In genomic region chr1:44811234-44811633, GRCh38 we compare ENCODE assay signal across 11 cellular contexts. TPM values are rescaled to one million over a fixed set of nuclear protein-coding genes. Genes with fewer than 3 reads are reported as not detected.
DNase-seq lines count a peak whose midpoint lies in the region; ATAC-seq and TF ChIP-seq lines count a peak whose summit lies in the region.
"Had no signal": no experiment of that assay in that cellular context is flagged by ENCODE, and none has a peak within 500 bp of the region (broad histone marks: within the 10 kb centered on the region; RNA-seq: fewer than 3 reads in every experiment).

No MANE protein-coding gene starts in this region.

- 43% methylated on average over 8 of the region's 8 CpGs for WGBS in GM23248 (ENCODE audit: low coverage in 1 of 2, low lambda C conversion rate in 2 of 2, missing lambda C conversion rate in 2 of 2), 2 experiments
- 58% methylated on average over 8 of the region's 8 CpGs for WGBS in right cardiac atrium
- 80 to 88% (median 83%) methylated on average over 8 of the region's 8 CpGs for whole genome bisulfite sequencing in spleen, 5 donors

- no peaks in the 10 kb centered on the region for H3K9me2 ChIP-seq in GM23248 (ENCODE audit: insufficient read depth)

- in situ Hi-C loops in GM23248 (cut with MboI) = no loop called here

- DNase-seq in GM23248 (no peak), right cardiac atrium (peak in 1 of 3 donors; percentile 2), spleen (peak; percentile 47), AG08396 (ENCODE audit: low spot score) (no peak), NCI-H446 treated with DMSO at 0.1 percent for 48 hours (lab: John Stamatoyannopoulos, UW) (no peak), MV-4-11 (lab: John Stamatoyannopoulos, UW) (no peak)
- DNase-seq in activated T-cell treated with anti-CD3 and anti-CD28 coated beads, Interleukin-2, amount 50 U/mL, for 4 hours = no peak
- DNase-seq: effector CD8-positive, alpha-beta T cell; NCI-H2227 treated with DMSO at 0.1 percent for 48 hours had no signal

- H3K27ac ChIP-seq in GM23248 (peak overlapping the region; percentile 100), right cardiac atrium (ENCODE audit: low read length) (peak overlapping the region; percentile 14), spleen (peak overlapping the region in 5 of 8 donors; percentile 95 to 99 (median 98))

- peaks cover 74% of the 10 kb centered on the region for H3K4me1 Mint-ChIP-seq in activated T-cell treated with anti-CD3 and anti-CD28 coated beads, Interleukin-2, amount 50 U/mL, for 4 hours (ENCODE audit: low read depth)

- H3F3A ChIP-seq in GM23248 (ENCODE audit: insufficient read depth) = peaks cover 68% of the 10 kb centered on the region

- intact Hi-C loops in right cardiac atrium (cut with DNase I) = no loop called here
- intact Hi-C loops in spleen (cut with DNase I; ENCODE audit: low total_unique reads) = no loop called here

- peaks cover 6% of the 10 kb centered on the region; the same call in 1 of the 2 replicates for H3K36me3 ChIP-seq in GM23248 (ENCODE audit: low read depth)
- H3K36me3 ChIP-seq in spleen = peaks cover 0 to 8% (median 5%) of the 10 kb centered on the region in 6 donors

- TF ChIP-seq CTCF in spleen (IDR thresholded peaks at IDR 0.05 in 8 of 11, conservative IDR thresholded peaks at IDR 0.05 in 3 of 11) = no peak

- H2AFZ ChIP-seq in GM23248 = no peak overlapping the region

- no peak for ATAC-seq in activated T-cell treated with anti-CD3 and anti-CD28 coated beads, Interleukin-2, amount 50 U/mL, for 4 hours
- ATAC-seq in right cardiac atrium (no peak), GM18505 (IDR thresholded peaks at IDR 0.05; ENCODE audit: unreplicated experiment) (no peak)
- ATAC-seq: activated CD4-positive, CD25-positive, alpha-beta regulatory T cell treated with anti-CD3 and anti-CD28 coated beads, Interleukin-2, amount 50 U/mL, for 24 hours had no signal

- H3K4me2 ChIP-seq in GM23248 (ENCODE audit: unreplicated experiment) = peak overlapping the region; percentile 92

- H3K4me1 ChIP-seq in GM23248 (ENCODE audit: insufficient read depth) (peaks cover 73% of the 10 kb centered on the region), right cardiac atrium (ENCODE audit: control insufficient read depth, insufficient read depth, low read length) (peaks cover 38% of the 10 kb centered on the region), spleen (peaks cover 51 to 94% (median 83%) of the 10 kb centered on the region in 6 donors)

- no peaks in the 10 kb centered on the region for H4K20me1 ChIP-seq in GM23248 (ENCODE audit: insufficient read depth)

- no peaks in the 10 kb centered on the region for H3K9me3 Mint-ChIP-seq in activated T-cell treated with anti-CD3 and anti-CD28 coated beads, Interleukin-2, amount 50 U/mL, for 4 hours

- no peaks in the 10 kb centered on the region for H3K9me3 ChIP-seq in GM23248 (ENCODE audit: low read depth)
- H3K9me3 ChIP-seq in right cardiac atrium (ENCODE audit: control insufficient read depth, low read length) = no peaks in the 10 kb centered on the region
- H3K9me3 ChIP-seq in spleen = no peaks in the 10 kb centered on the region

- H3K4me3 ChIP-seq in GM23248 (0 out of 2 replicates have a peak overlapping the region, but pooled peaks have one; percentile 13), right cardiac atrium (ENCODE audit: low read length) (no peak overlapping the region), spleen (no peak overlapping the region)

- peaks cover 25% of the 10 kb centered on the region for H3K36me3 Mint-ChIP-seq in activated T-cell treated with anti-CD3 and anti-CD28 coated beads, Interleukin-2, amount 50 U/mL, for 4 hours (ENCODE audit: insufficient read depth)

- H3K9ac ChIP-seq in GM23248 = peak overlapping the region; percentile 97

- H3K27me3 Mint-ChIP-seq in activated T-cell treated with anti-CD3 and anti-CD28 coated beads, Interleukin-2, amount 50 U/mL, for 4 hours (ENCODE audit: low read depth) = no peaks in the 10 kb centered on the region

- H3K79me2 ChIP-seq in GM23248 (ENCODE audit: insufficient read depth) = peaks cover 27% of the 10 kb centered on the region

- no peaks in the 10 kb centered on the region for H3K27me3 ChIP-seq in GM23248 (replicated peaks; ENCODE audit: insufficient read depth)
- no peaks in the 10 kb centered on the region for H3K27me3 ChIP-seq in right cardiac atrium (ENCODE audit: control insufficient read depth, insufficient read depth)
- no peaks in the 10 kb centered on the region for H3K27me3 ChIP-seq in spleen (replicated peaks in 1 of 7)

- TF ChIP-seq POLR2A in spleen (IDR thresholded peaks at IDR 0.05) (no peak), GM18505 (IDR thresholded peaks at IDR 0.05; ENCODE audit: borderline replicate concordance, extremely low read depth, insufficient read depth, insufficient read length) (no peak)

- H3K4me3 Mint-ChIP-seq in activated T-cell treated with anti-CD3 and anti-CD28 coated beads, Interleukin-2, amount 50 U/mL, for 4 hours = peak overlapping the region; percentile 71

RNA-seq across cellular contexts. Expression of gene BTBD19, which starts 2.9 kb away (rescaled TPM):
- 8.0 and 12.0 TPM in 2 replicates for total RNA-seq in GM23248 (2014; rRNA removed; shearing (Covaris generic))
- polyA plus RNA-seq in GM23248 (2016; fragmentation: Nextera tagmentation; extraction: Ambion mirVana) = 9.4 and 12.1 TPM in 2 replicates
- total RNA-seq in activated T-cell treated with anti-CD3 and anti-CD28 coated beads, Interleukin-2, amount 50 U/mL, for 4 hours = 10 to 100 TPM in 1 of 3 donors, 1 to 10 TPM in 2; 8.2 to 14.0 (median 8.3) TPM
- total RNA-seq in right cardiac atrium = 1 to 10 TPM; 5.1 to 8.8 (median 5.7) TPM
- 6.4 TPM for polyA plus RNA-seq in right cardiac atrium
- 10 to 100 TPM in 1 of 7 donors, 1 to 10 TPM in 6; 2.8 to 11.9 (median 7.3) TPM for total RNA-seq in spleen
- polyA plus RNA-seq in spleen = 1 to 10 TPM in 2 of 3 donors, under 1 TPM in 1; 0.73 to 5.5 (median 1.1) TPM

RNA-seq across cellular contexts. Expression of gene DYNLT4, which starts 4.1 kb away (rescaled TPM):
- total RNA-seq in GM23248 (2014; rRNA removed; shearing (Covaris generic)) = not detected in 2 replicates
- polyA plus RNA-seq in GM23248 (2016; fragmentation: Nextera tagmentation; extraction: Ambion mirVana) (0.52 and 0.59 TPM in 2 replicates), right cardiac atrium (1.1 TPM), spleen (under 1 TPM; 0.15 to 0.58 (median 0.22) TPM)
- not detected for total RNA-seq in activated T-cell treated with anti-CD3 and anti-CD28 coated beads, Interleukin-2, amount 50 U/mL, for 4 hours
- total RNA-seq in right cardiac atrium (under 1 TPM in 3 of 4 donors, not detected in 1; 0.44 to 0.74 (median 0.47) TPM), spleen (1 to 10 TPM in 2 of 7 donors, under 1 TPM in 2, not detected in 3; 0.82 to 2.1 (median 1.1) TPM)

RNA-seq across cellular contexts. Expression of gene PLK3, which starts 11.1 kb away (rescaled TPM):
- 28.5 and 30.7 TPM in 2 replicates for total RNA-seq in GM23248 (2014; rRNA removed; shearing (Covaris generic))
- polyA plus RNA-seq in GM23248 (2016; fragmentation: Nextera tagmentation; extraction: Ambion mirVana) (29.8 and 30.2 TPM in 2 replicates), right cardiac atrium (11.0 TPM), spleen (10 to 100 TPM; 14.7 to 24.6 (median 24.3) TPM)
- total RNA-seq in activated T-cell treated with anti-CD3 and anti-CD28 coated beads, Interleukin-2, amount 50 U/mL, for 4 hours = 100 to 1,000 TPM; 186 to 239 (median 203) TPM
- total RNA-seq in right cardiac atrium (10 to 100 TPM in 1 of 4 donors, 1 to 10 TPM in 3; 6.0 to 11.4 (median 8.2) TPM), spleen (10 to 100 TPM; 22.0 to 51.7 (median 33.1) TPM)

RNA-seq across cellular contexts. Expression of gene BEST4, which starts 23.3 kb away (rescaled TPM):
- 0.32 and 0.76 TPM in 2 replicates for total RNA-seq in GM23248 (2014; rRNA removed; shearing (Covaris generic))
- polyA plus RNA-seq in GM23248 (2016; fragmentation: Nextera tagmentation; extraction: Ambion mirVana) = 0.30 and 0.31 TPM in 2 replicates
- total RNA-seq in activated T-cell treated with anti-CD3 and anti-CD28 coated beads, Interleukin-2, amount 50 U/mL, for 4 hours = under 1 TPM; 0.53 to 0.63 (median 0.57) TPM
- under 1 TPM; 0.14 to 0.28 (median 0.22) TPM for total RNA-seq in right cardiac atrium
- polyA plus RNA-seq in right cardiac atrium = 0.18 TPM
- under 1 TPM in 4 of 7 donors, not detected in 3; 0.16 to 0.61 (median 0.30) TPM for total RNA-seq in spleen
- under 1 TPM; 0.32 to 0.89 (median 0.80) TPM for polyA plus RNA-seq in spleen

RNA-seq across cellular contexts. Expression of gene PTCH2, which starts 31.8 kb away (rescaled TPM):
- 0.11 and 0.13 TPM in 2 replicates for total RNA-seq in GM23248 (2014; rRNA removed; shearing (Covaris generic))
- polyA plus RNA-seq in GM23248 (2016; fragmentation: Nextera tagmentation; extraction: Ambion mirVana) (0.05 and 0.11 TPM in 2 replicates), right cardiac atrium (0.34 TPM), spleen (1 to 10 TPM in 2 of 3 donors, under 1 TPM in 1; 0.56 to 1.6 (median 1.3) TPM)
- total RNA-seq in activated T-cell treated with anti-CD3 and anti-CD28 coated beads, Interleukin-2, amount 50 U/mL, for 4 hours = 1 to 10 TPM; 1.4 to 1.9 (median 1.6) TPM
- total RNA-seq in right cardiac atrium (under 1 TPM; 0.28 to 0.79 (median 0.54) TPM), spleen (1 to 10 TPM; 1.0 to 1.5 (median 1.2) TPM)

Comparison
In these comparisons a context has a peak if more than half of its experiments do, and no peak if none do; other contexts are left out.
1. H3K27ac ChIP-seq: peak in every context shown above with its lines; median percentile 100 in GM23248; 98 in spleen; 14 in right cardiac atrium.